ENCODE assay signal across 8 cellular contexts in genomic region chr14:23953464-23954278, GRCh38. TPM values are rescaled to one million over a fixed set of nuclear protein-coding genes. Genes with fewer than 3 reads are reported as not detected.
DNase-seq lines count a peak whose midpoint lies in the region; ATAC-seq and TF ChIP-seq lines count a peak whose summit lies in the region.

TSS of gene DHRS4 (plus strand) at chr14:23953770. CDS start at chr14:23953789, 19 bp downstream.

- peak within 1 kb of the TSS; percentile 68 for H3K4me3 ChIP-seq in lower leg skin (ENCODE audit: low read depth, poor library complexity, severe bottlenecking)

- intact Hi-C loops in lower leg skin (cut with DNase I; ENCODE audit: low total_unique reads), result no loop called here

- ATAC-seq in GM19372 (IDR thresholded peaks at IDR 0.05; ENCODE audit: low read depth, unreplicated experiment), result peak; percentile 75
- ATAC-seq in HG03565 (IDR thresholded peaks at IDR 0.05; ENCODE audit: unreplicated experiment), result peak; percentile 77

- DNase-seq in CD1c-positive myeloid dendritic cell (ENCODE audit: extremely low spot score), result peak; percentile 80
- DNase-seq in NCI-H748 (lab: John Stamatoyannopoulos, UW; ENCODE audit: unreplicated experiment), result peak; percentile 90
- DNase-seq in activated CD4-positive, alpha-beta T cell treated with anti-CD3 and anti-CD28 coated beads, Interleukin-2, amount 50 U/mL, for 4 hours, result peak; percentile 74
- DNase-seq in dermis microvascular lymphatic vessel endothelial cell (ENCODE audit: low read depth in 2 of 2), result peak; percentile 51 to 83
- peak; percentile 73 to 95 for DNase-seq in lower leg skin (ENCODE audit: low spot score in 2 of 2)
- DNase-seq in stimulated activated CD4-positive, alpha-beta T cell treated with anti-CD3 and anti-CD28 coated beads, Interleukin-4, amount 100 ng/mL, for 48 hours (ENCODE audit: low read depth in 2 of 2), result peak; percentile 77 to 78

- 0 to 1% methylated on average over 32 to 41 of the region's 44 CpGs for WGBS in lower leg skin, 2 donors

- no peak for TF ChIP-seq POLR2A in lower leg skin (IDR thresholded peaks at IDR 0.05)

- TF ChIP-seq CTCF in lower leg skin (IDR thresholded peaks at IDR 0.05), result peak in 1 of 3 donors; percentile 87

RNA-seq across cellular contexts. Expression of gene DHRS4, which starts in this region (rescaled TPM):
- total RNA-seq in dermis microvascular lymphatic vessel endothelial cell (43.4 and 53.1 TPM in 2 replicates), lower leg skin (10 to 100 TPM; 29.9 to 54.0 (median 38.9) TPM)

Comparison
In these comparisons a context has a peak if more than half of its experiments do, and no peak if none do; other contexts are left out.
1. Peak in every context shown above with its lines: DNase-seq, ATAC-seq and H3K4me3 ChIP-seq.